Comparison of ENCODE assay signal across 16 cellular contexts in the genomic region with DNA sequence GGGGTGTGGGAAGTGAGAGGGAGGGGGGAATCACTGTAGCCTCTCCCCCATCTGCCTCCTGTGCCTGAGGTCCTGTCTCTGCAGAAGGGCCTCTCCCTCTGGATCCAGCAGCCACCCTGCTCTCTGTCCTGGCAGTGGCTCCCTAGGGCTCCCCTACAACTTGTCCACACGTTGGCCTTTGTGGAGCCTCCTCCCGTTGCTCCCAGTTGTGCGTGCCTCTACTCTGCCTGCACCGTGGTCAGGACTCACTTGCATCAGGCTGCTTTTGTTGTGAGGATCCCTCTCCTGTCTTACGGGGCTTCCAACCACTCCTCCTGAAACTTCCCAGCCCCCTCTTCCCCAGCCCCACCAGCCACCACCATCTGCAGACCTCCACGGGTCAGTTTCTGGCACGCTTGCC.
DNase-seq lines count a peak whose midpoint lies in the region; ATAC-seq and TF ChIP-seq lines count a peak whose summit lies in the region.
"Had no signal": no experiment of that assay in that cellular context is flagged by ENCODE, and none has a peak within 500 bp of the region (broad histone marks: within the 10 kb centered on the region; RNA-seq: fewer than 3 reads in every experiment).

No MANE protein-coding gene starts in this region.

- H3K4me1 Mint-ChIP-seq in brain (peaks cover 37% of the 10 kb centered on the region), neural progenitor cell (peaks cover 65% of the 10 kb centered on the region)

- peak overlapping the region; percentile 38 to 92 (median 59) for H3K27ac Mint-ChIP-seq in brain
- H3K27ac Mint-ChIP-seq in neural progenitor cell: peak overlapping the region; percentile 64
- H3K27ac Mint-ChIP-seq: CD4-positive, alpha-beta T cell; HFFc6 had no signal

- DNase-seq in right atrium auricular region (ENCODE audit: low spot score) (peak; percentile 38), left cardiac atrium (no peak), neural progenitor cell (ENCODE audit: low spot score) (peak; percentile 15), vagina (ENCODE audit: extremely low spot score in 2 of 2) (peak; percentile 67 to 76), osteoblast (ENCODE audit: insufficient read length, low spot score, missing footprints) (no peak), inferior parietal cortex (ENCODE audit: extremely low spot score) (no peak)
- DNase-seq: ACHN; C1 segment of cervical spinal cord; CD4-positive, alpha-beta T cell; DND-41; GDM1; GOT3; HFFc6 had no signal

- peaks cover 0 to 4% (median 0%) of the 10 kb centered on the region in 5 experiments for H3K9me3 Mint-ChIP-seq in brain
- H3K9me3 Mint-ChIP-seq in neural progenitor cell: peaks cover 6% of the 10 kb centered on the region
- H3K9me3 Mint-ChIP-seq: CD4-positive, alpha-beta T cell; HFFc6 had no signal

- no peaks in the 10 kb centered on the region for H3K36me3 Mint-ChIP-seq in brain
- H3K36me3 Mint-ChIP-seq in neural progenitor cell: peaks cover 2% of the 10 kb centered on the region

- H3K4me1 ChIP-seq in right atrium auricular region (no peaks in the 10 kb centered on the region), neural progenitor cell (peaks cover 22% of the 10 kb centered on the region), vagina (no peaks in the 10 kb centered on the region), osteoblast (ENCODE audit: insufficient read depth, low read length) (no peaks in the 10 kb centered on the region)
- H3K4me1 ChIP-seq: HAP-1 had no signal

- no peaks in the 10 kb centered on the region for H3K36me3 ChIP-seq in right atrium auricular region
- H3K36me3 ChIP-seq in neural progenitor cell: no peaks in the 10 kb centered on the region
- H3K36me3 ChIP-seq in vagina: no peaks in the 10 kb centered on the region
- no peaks in the 10 kb centered on the region for H3K36me3 ChIP-seq in osteoblast (ENCODE audit: insufficient read depth, low read length)
- H3K36me3 ChIP-seq: HAP-1 had no signal

- H3K4me3 Mint-ChIP-seq in brain: peak overlapping the region in 2 of 5 experiments; percentile 19 to 58
- peak overlapping the region; percentile 73 for H3K4me3 Mint-ChIP-seq in neural progenitor cell
- H3K4me3 Mint-ChIP-seq: CD4-positive, alpha-beta T cell; HFFc6 had no signal

- no peak overlapping the region for H2AFZ ChIP-seq in neural progenitor cell (replicated peaks)
- no peak overlapping the region for H2AFZ ChIP-seq in osteoblast (ENCODE audit: low read length)

- H3K79me2 ChIP-seq in neural progenitor cell (ENCODE audit: low read depth) (no peaks in the 10 kb centered on the region), osteoblast (ENCODE audit: insufficient read depth, low read length) (no peaks in the 10 kb centered on the region)

- TF ChIP-seq CTCF in right atrium auricular region (IDR thresholded peaks at IDR 0.05) (no peak), brain (conservative IDR thresholded peaks at IDR 0.05) (no peak), neural progenitor cell (IDR thresholded peaks at IDR 0.05) (no peak), vagina (IDR thresholded peaks at IDR 0.05) (no peak), osteoblast (IDR thresholded peaks at IDR 0.05; ENCODE audit: extremely low read depth, low read depth, low read length) (no peak)

- intact Hi-C loops in left cardiac atrium (cut with DNase I): no loop called here
- intact Hi-C loops in vagina (cut with DNase I): no loop called here

- H3K4me2 ChIP-seq in neural progenitor cell (no peak overlapping the region), osteoblast (ENCODE audit: insufficient read depth, low read length) (no peak overlapping the region)

- no peak overlapping the region for H3K27ac ChIP-seq in right atrium auricular region
- no peak overlapping the region for H3K27ac ChIP-seq in neural progenitor cell
- H3K27ac ChIP-seq in vagina: no peak overlapping the region
- no peak overlapping the region for H3K27ac ChIP-seq in osteoblast (ENCODE audit: low read depth, low read length)

- no peak for TF ChIP-seq POLR2A in vagina (IDR thresholded peaks at IDR 0.05)

- H3K27me3 ChIP-seq in right atrium auricular region (no peaks in the 10 kb centered on the region), neural progenitor cell (no peaks in the 10 kb centered on the region), vagina (no peaks in the 10 kb centered on the region), osteoblast (ENCODE audit: insufficient read depth, low read length) (peaks cover 17% of the 10 kb centered on the region)

- no peaks in the 10 kb centered on the region for H4K20me1 ChIP-seq in neural progenitor cell (ENCODE audit: low read depth)
- no peaks in the 10 kb centered on the region for H4K20me1 ChIP-seq in osteoblast (ENCODE audit: insufficient read depth, low read length)

- H3K4me3 ChIP-seq in right atrium auricular region (no peak overlapping the region), neural progenitor cell (no peak overlapping the region), vagina (no peak overlapping the region), osteoblast (ENCODE audit: insufficient read depth, low read length) (no peak overlapping the region)
- H3K4me3 ChIP-seq: HAP-1 had no signal

- ATAC-seq in left cardiac atrium (no peak), GM21526 (IDR thresholded peaks at IDR 0.05; ENCODE audit: low FRiP score, unreplicated experiment) (no peak)

- H3F3A ChIP-seq in neural progenitor cell (ENCODE audit: low read depth): no peaks in the 10 kb centered on the region

- H3K27me3 Mint-ChIP-seq in brain: peaks cover 9% of the 10 kb centered on the region
- H3K27me3 Mint-ChIP-seq in neural progenitor cell (ENCODE audit: insufficient read depth, low read depth): peaks cover 31% of the 10 kb centered on the region

- H3K9me3 ChIP-seq in right atrium auricular region: no peaks in the 10 kb centered on the region
- no peaks in the 10 kb centered on the region for H3K9me3 ChIP-seq in neural progenitor cell (ENCODE audit: low read depth)
- H3K9me3 ChIP-seq in vagina: no peaks in the 10 kb centered on the region
- H3K9me3 ChIP-seq in osteoblast (ENCODE audit: low read depth, low read length): no peaks in the 10 kb centered on the region
- H3K9me3 ChIP-seq: HAP-1 had no signal

- no peak overlapping the region for H3K9ac ChIP-seq in neural progenitor cell

Comparison
In these comparisons a context has a peak if more than half of its experiments do, and no peak if none do; other contexts are left out.
1. DNase-seq: peak in right atrium auricular region (single experiment), neural progenitor cell (single experiment) and vagina (2 of 2); none in left cardiac atrium (single experiment), osteoblast (single experiment) and inferior parietal cortex (single experiment).